10 cellular contexts compared by ENCODE assay signal in the genomic region with DNA sequence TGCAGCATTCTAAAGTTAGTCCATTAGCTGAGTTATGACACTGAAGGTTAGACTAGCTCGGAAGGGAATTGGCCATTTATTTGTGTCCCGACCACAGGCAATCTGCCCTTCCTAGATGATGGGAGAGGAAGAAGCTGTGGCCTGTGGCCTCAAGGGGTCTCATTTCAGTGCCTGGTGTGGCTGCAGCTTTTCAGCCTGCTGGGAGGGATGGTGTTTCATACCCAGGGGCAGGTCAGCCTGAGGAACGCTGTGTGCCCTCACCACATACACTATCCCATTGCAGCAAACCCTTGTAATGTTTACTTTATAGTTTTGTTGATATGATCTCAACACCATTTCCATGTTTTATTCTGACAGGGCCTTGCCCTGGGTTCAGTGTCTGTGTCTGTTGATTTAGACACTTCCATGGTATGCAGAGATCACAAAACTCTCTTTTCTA.
A peak's percentile ranks its signal among the peaks of the same experiment; 100 is the strongest.
DNase-seq lines count a peak whose midpoint lies in the region; TF ChIP-seq lines count a peak whose summit lies in the region.
"Had no signal": no experiment of that assay in that cellular context is flagged by ENCODE, and none has a peak within 500 bp of the region (broad histone marks: within the 10 kb centered on the region; RNA-seq: fewer than 3 reads in every experiment).

No MANE protein-coding gene starts in this region.

- peak overlapping the region in 20 of 21 experiments; percentile 2 to 92 (median 58) for H3K27ac ChIP-seq in skin epidermis

- DNase-seq in GM03348 (ENCODE audit: low spot score) (peak; percentile 8), choroid plexus epithelial cell (ENCODE audit: low read depth) (peak; percentile 32), iPS-NIHi7 (ENCODE audit: extremely low spot score) (peak; percentile 24), DMS 273 (lab: John Stamatoyannopoulos, UW; ENCODE audit: unreplicated experiment) (no peak), DMS79 treated with DMSO at 0.1 percent for 48 hours (lab: John Stamatoyannopoulos, UW) (no peak), NCI-H2029 treated with DMSO at 0.1 percent for 48 hours (lab: John Stamatoyannopoulos, UW) (no peak), cerebellum (ENCODE audit: low spot score) (no peak)
- DNase-seq: NCI-H2227 treated with DMSO at 0.1 percent for 48 hours, substantia nigra had no signal

- no peak for TF ChIP-seq CTCF in choroid plexus epithelial cell (conservative IDR thresholded peaks at IDR 0.05; ENCODE audit: low read depth, low read length)

- no peak overlapping the region for H3K4me3 ChIP-seq in choroid plexus epithelial cell (ENCODE audit: low read depth, low read length)
- H3K4me3 ChIP-seq in skin epidermis: no peak overlapping the region

Comparison
In these comparisons a context has a peak if more than half of its experiments do, and no peak if none do; other contexts are left out.
1. DNase-seq: peak in GM03348 (single experiment), choroid plexus epithelial cell (single experiment) and iPS-NIHi7 (single experiment); none in DMS 273 (single experiment), DMS79 treated with DMSO at 0.1 percent for 48 hours (single experiment), NCI-H2029 treated with DMSO at 0.1 percent for 48 hours (single experiment) and cerebellum (single experiment).